Comparison of ENCODE assay signal across 8 cellular contexts in the genomic region with DNA sequence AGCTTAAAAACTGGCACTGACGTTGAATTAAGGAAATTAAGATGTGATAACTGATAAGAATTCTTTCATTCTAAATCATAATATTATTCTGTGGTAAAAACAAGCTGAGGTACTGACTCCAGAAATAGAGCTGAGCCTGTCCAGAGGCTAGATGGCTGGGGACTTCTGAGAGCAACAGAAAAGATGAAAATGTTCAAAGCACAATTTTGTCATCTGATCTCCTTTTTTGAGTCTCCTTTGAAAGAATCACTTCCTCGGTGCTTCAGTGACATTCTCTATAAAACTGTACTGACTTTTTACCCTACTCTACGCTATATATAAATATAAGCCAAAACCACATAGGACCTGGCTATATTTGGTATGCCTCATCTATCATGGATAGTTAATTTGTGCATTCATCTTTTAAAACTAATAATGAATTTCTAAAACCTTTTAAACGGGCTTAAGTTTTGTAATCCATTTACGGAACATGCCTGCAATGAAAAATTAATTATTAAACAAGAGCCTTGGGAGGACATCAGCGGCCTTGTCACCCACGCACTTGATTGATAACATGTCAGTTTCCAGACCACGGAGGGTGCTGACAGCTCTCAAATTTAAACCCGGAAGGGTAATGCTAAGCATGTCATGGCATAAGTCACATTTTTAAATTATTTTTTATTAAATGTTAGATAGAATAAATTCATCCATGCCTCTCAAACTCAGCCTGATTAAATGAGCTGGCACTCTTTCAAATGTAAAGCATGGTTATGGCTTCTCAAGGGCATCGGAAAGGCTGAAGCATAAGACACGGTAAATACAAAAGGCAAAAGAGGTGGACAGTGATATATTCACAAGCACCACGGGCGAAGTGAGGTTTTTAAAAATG.
DNase-seq lines count a peak whose midpoint lies in the region; ATAC-seq and TF ChIP-seq lines count a peak whose summit lies in the region.

No MANE protein-coding gene starts in this region.

- peaks cover 11% of the 10 kb centered on the region for H3K4me1 ChIP-seq in left ventricle myocardium inferior

- H3K27ac ChIP-seq in 22Rv1 (no peak overlapping the region), left ventricle myocardium inferior (replicated peaks) (no peak overlapping the region)

- DNase-seq in left ventricle myocardium inferior (no peak), GM19240 (ENCODE audit: insufficient read length, low spot score) (no peak), NCI-H446 (lab: John Stamatoyannopoulos, UW) (no peak), activated gamma-delta T cell treated with Interleukin-2 at 50 U/mL for 16 hours (no peak)
- DNase-seq in stimulated activated CD4-positive, alpha-beta T cell treated with anti-CD3 and anti-CD28 coated beads, Interleukin-15, amount 100 ng/mL, for 24 hours, result no peak

- TF ChIP-seq CTCF in 22Rv1 (IDR thresholded peaks at IDR 0.05) (peak; percentile 33), left ventricle myocardium inferior (IDR thresholded peaks at IDR 0.05; ENCODE audit: borderline replicate concordance) (no peak)

- H3K9me3 ChIP-seq in left ventricle myocardium inferior (replicated peaks), result no peaks in the 10 kb centered on the region

- ATAC-seq in GM21423 (IDR thresholded peaks at IDR 0.05; ENCODE audit: unreplicated experiment) (peak; percentile 53), HG03571 (IDR thresholded peaks at IDR 0.05; ENCODE audit: unreplicated experiment) (peak; percentile 66)

- no peaks in the 10 kb centered on the region for H3K27me3 ChIP-seq in left ventricle myocardium inferior (ENCODE audit: low read depth)

- intact Hi-C loops in left ventricle myocardium inferior (cut with micrococcal nuclease), result no loop called here

- peak overlapping the region; percentile 52 for H3K4me3 ChIP-seq in left ventricle myocardium inferior

- H3K36me3 ChIP-seq in left ventricle myocardium inferior, result no peaks in the 10 kb centered on the region
